In the genomic region with DNA sequence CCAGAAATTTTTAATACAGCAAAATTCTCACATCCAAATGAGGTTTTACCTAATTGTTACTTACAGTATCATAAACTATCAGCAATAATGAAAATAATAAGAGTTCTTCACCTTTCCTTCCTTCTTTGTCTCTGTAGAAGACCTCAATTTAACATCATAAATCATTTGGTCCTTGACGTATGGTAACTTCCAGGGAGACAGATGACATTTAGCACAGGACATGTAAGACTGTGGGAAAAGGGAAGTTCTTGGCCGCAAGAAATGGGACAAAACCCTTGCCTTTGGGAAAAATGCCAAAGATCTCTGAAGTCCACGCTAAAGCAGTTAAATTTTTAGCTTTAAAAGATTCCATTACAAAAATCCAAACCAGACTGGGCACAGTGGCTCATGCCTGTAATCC, we compare ENCODE assay signal across 20 cellular contexts. TPM values are rescaled to one million over a fixed set of nuclear protein-coding genes. Genes with fewer than 3 reads are reported as not detected.
DNase-seq lines count a peak whose midpoint lies in the region; ATAC-seq and TF ChIP-seq lines count a peak whose summit lies in the region.
"Had no signal": no experiment of that assay in that cellular context is flagged by ENCODE, and none has a peak within 500 bp of the region (broad histone marks: within the 10 kb centered on the region; RNA-seq: fewer than 3 reads in every experiment).

No MANE protein-coding gene starts in this region.

- H3K27me3 ChIP-seq in heart right ventricle (no peaks in the 10 kb centered on the region), ovary (no peaks in the 10 kb centered on the region)
- H3K27me3 ChIP-seq: SJSA1 had no signal

- peak in 7 of 8 donors; percentile 58 to 86 (median 77) for ATAC-seq in heart right ventricle
- no peak for ATAC-seq in stimulated activated effector memory CD8-positive, alpha-beta T cell treated with anti-CD3 and anti-CD28 coated beads, Interleukin-12 subunit alpha, Interleukin-12 subunit beta, amount 100 ng/mL, for 72 hours
- ATAC-seq in HG03469 (IDR thresholded peaks at IDR 0.05; ENCODE audit: unreplicated experiment): no peak
- ATAC-seq: PC-3 had no signal

- H3K36me3 ChIP-seq in heart right ventricle (peaks cover 0 to 29% (median 0%) of the 10 kb centered on the region in 9 donors), ovary (no peaks in the 10 kb centered on the region)

- CTCF ChIA-PET in HEK293T (lab: Yijun Ruan, JAX): no interaction called here

- TF ChIP-seq POLR2A in erythroblast (IDR thresholded peaks at IDR 0.05; ENCODE audit: low read length): no peak
- TF ChIP-seq POLR2A in ovary (IDR thresholded peaks at IDR 0.05): no peak

- TF ChIP-seq CTCF in chondrocyte (IDR thresholded peaks at IDR 0.05) (no peak), heart right ventricle (IDR thresholded peaks at IDR 0.05) (no peak), ovary (IDR thresholded peaks at IDR 0.05) (no peak)

- H3K9me3 ChIP-seq in heart right ventricle: no peaks in the 10 kb centered on the region
- H3K9me3 ChIP-seq in ovary: no peaks in the 10 kb centered on the region
- H3K9me3 ChIP-seq: Caco-2, SJSA1 had no signal

- H3K4me1 Mint-ChIP-seq in chondrocyte (ENCODE audit: low read depth): peaks cover 40% of the 10 kb centered on the region
- peaks cover 18% of the 10 kb centered on the region for H3K4me1 Mint-ChIP-seq in stimulated activated effector memory CD8-positive, alpha-beta T cell treated with anti-CD3 and anti-CD28 coated beads, Interleukin-12 subunit alpha, Interleukin-12 subunit beta, amount 100 ng/mL, for 72 hours

- intact Hi-C loops in heart right ventricle (cut with DNase I): loop anchor here in 2 of 10 donors (10.0 kb wide), 2 partner anchors 55 to 105 kb away; partner anchors contain the start of gene SNUPN (in 1 of the 2)
- intact Hi-C loops in ovary (cut with DNase I): no loop called here

- H3K4me1 ChIP-seq in heart right ventricle: peaks cover 0 to 49% (median 17%) of the 10 kb centered on the region in 9 donors
- H3K4me1 ChIP-seq in ovary (ENCODE audit: insufficient read depth): peaks cover 1% of the 10 kb centered on the region
- H3K4me1 ChIP-seq: SJSA1 had no signal

- H3K36me3 Mint-ChIP-seq in chondrocyte (ENCODE audit: low read depth): no peaks in the 10 kb centered on the region
- H3K36me3 Mint-ChIP-seq in stimulated activated effector memory CD8-positive, alpha-beta T cell treated with anti-CD3 and anti-CD28 coated beads, Interleukin-12 subunit alpha, Interleukin-12 subunit beta, amount 100 ng/mL, for 72 hours: peaks cover 30% of the 10 kb centered on the region

- POLR2A ChIA-PET in HEK293T (lab: Yijun Ruan, JAX): interaction anchor here (1.5 kb wide), 1 partner anchor 9 kb away, joined by 3 read pairs; no protein-coding TSS in a partner anchor

- TF ChIP-seq EP300 in ovary (IDR thresholded peaks at IDR 0.05): no peak

- H3K4me3 Mint-ChIP-seq in chondrocyte (ENCODE audit: unreplicated experiment): no peak overlapping the region
- H3K4me3 Mint-ChIP-seq in stimulated activated effector memory CD8-positive, alpha-beta T cell treated with anti-CD3 and anti-CD28 coated beads, Interleukin-12 subunit alpha, Interleukin-12 subunit beta, amount 100 ng/mL, for 72 hours: no peak overlapping the region
- H3K4me3 Mint-ChIP-seq: CD4-positive, CD25-positive, alpha-beta regulatory T cell had no signal

- no peak overlapping the region for H3K4me3 ChIP-seq in heart right ventricle
- H3K4me3 ChIP-seq in ovary: no peak overlapping the region
- H3K4me3 ChIP-seq: SJSA1 had no signal

- H3K9me3 Mint-ChIP-seq in chondrocyte (ENCODE audit: low read depth): no peaks in the 10 kb centered on the region
- no peaks in the 10 kb centered on the region for H3K9me3 Mint-ChIP-seq in stimulated activated effector memory CD8-positive, alpha-beta T cell treated with anti-CD3 and anti-CD28 coated beads, Interleukin-12 subunit alpha, Interleukin-12 subunit beta, amount 100 ng/mL, for 72 hours
- H3K9me3 Mint-ChIP-seq: CD4-positive, CD25-positive, alpha-beta regulatory T cell had no signal

- peak overlapping the region; percentile 61 for H3K27ac Mint-ChIP-seq in chondrocyte (ENCODE audit: unreplicated experiment)
- peak overlapping the region; percentile 8 for H3K27ac Mint-ChIP-seq in stimulated activated effector memory CD8-positive, alpha-beta T cell treated with anti-CD3 and anti-CD28 coated beads, Interleukin-12 subunit alpha, Interleukin-12 subunit beta, amount 100 ng/mL, for 72 hours
- H3K27ac Mint-ChIP-seq: CD4-positive, CD25-positive, alpha-beta regulatory T cell had no signal

- no peaks in the 10 kb centered on the region for H3K27me3 Mint-ChIP-seq in chondrocyte (ENCODE audit: low read depth)
- H3K27me3 Mint-ChIP-seq: CD4-positive, CD25-positive, alpha-beta regulatory T cell had no signal

- DNase-seq in HEK293T (ENCODE audit: extremely low spot score) (no peak), chondrocyte (ENCODE audit: low spot score) (no peak), heart right ventricle (no peak), erythroblast (lab: John Stamatoyannopoulos, UW) (no peak), ovary (no peak)
- no peak for DNase-seq in stimulated activated effector memory CD8-positive, alpha-beta T cell treated with anti-CD3 and anti-CD28 coated beads, Interleukin-12 subunit alpha, Interleukin-12 subunit beta, amount 100 ng/mL, for 72 hours (ENCODE audit: low spot score in 2 of 2)
- DNase-seq: ACHN; Caco-2; CD4-positive, CD25-positive, alpha-beta regulatory T cell; DMS153; H7; KG1; NCI-H1436; NCI-H2029; NCI-H510A; NCI-H82; PC-3 had no signal

- WGBS in heart right ventricle, 2 donors: 30 to 46% methylated on average over 3 of the region's 3 CpGs
- WGBS in ovary, 3 donors: 66 to 82% (median 81%) methylated on average over 3 of the region's 3 CpGs

- H3K27ac ChIP-seq in heart right ventricle (peak overlapping the region; percentile 9 to 74 (median 42)), ovary (no peak overlapping the region)
- H3K27ac ChIP-seq: RWPE1, SJSA1 had no signal

TF ChIP-seq in HEK293T, 16 proteins besides CTCF, POLR2A, EP300 and RAD21:
- TF ChIP-seq ARNT (IDR thresholded peaks at IDR 0.05): no peak
- peak; percentile 77 for TF ChIP-seq PKNOX1 (IDR thresholded peaks at IDR 0.05)

RNA-seq across cellular contexts. Expression of gene PTPN9, which starts 9.0 kb away (rescaled TPM):
- total RNA-seq in chondrocyte: 33.2 to 36.8 TPM (median 33.6 TPM) in 3 replicates
- total RNA-seq in heart right ventricle: 10 to 100 TPM in 1 of 10 donors, 1 to 10 TPM in 9; 5.8 to 11.0 (median 8.4) TPM
- polyA plus RNA-seq in heart right ventricle: 1 to 10 TPM; 2.0 to 6.7 TPM
- 10 to 100 TPM; 12.2 to 32.4 (median 21.8) TPM for total RNA-seq in ovary
- polyA plus RNA-seq in ovary: 10 to 100 TPM; 16.9 to 34.8 TPM

RNA-seq across cellular contexts. Expression of gene SNUPN, which starts 55.4 kb away (rescaled TPM):
- total RNA-seq in chondrocyte: 18.6 to 22.7 TPM (median 21.7 TPM) in 3 replicates
- 10 to 100 TPM; 12.9 to 18.2 (median 16.1) TPM for total RNA-seq in heart right ventricle
- polyA plus RNA-seq in heart right ventricle: 10 to 100 TPM; 14.6 to 17.4 TPM
- total RNA-seq in ovary: 10 to 100 TPM; 20.4 to 34.5 (median 27.5) TPM
- polyA plus RNA-seq in ovary: 10 to 100 TPM; 29.2 to 35.3 TPM

Comparison
In these comparisons a context has a peak if more than half of its experiments do, and no peak if none do; other contexts are left out.
1. ATAC-seq: peak in heart right ventricle (7 of 8); none in stimulated activated effector memory CD8-positive, alpha-beta T cell treated with anti-CD3 and anti-CD28 coated beads, Interleukin-12 subunit alpha, Interleukin-12 subunit beta, amount 100 ng/mL, for 72 hours (single experiment) and HG03469 (single experiment).
2. H3K27ac ChIP-seq: peak in heart right ventricle (10 of 10); none in ovary (0 of 2).